In the genomic region with DNA sequence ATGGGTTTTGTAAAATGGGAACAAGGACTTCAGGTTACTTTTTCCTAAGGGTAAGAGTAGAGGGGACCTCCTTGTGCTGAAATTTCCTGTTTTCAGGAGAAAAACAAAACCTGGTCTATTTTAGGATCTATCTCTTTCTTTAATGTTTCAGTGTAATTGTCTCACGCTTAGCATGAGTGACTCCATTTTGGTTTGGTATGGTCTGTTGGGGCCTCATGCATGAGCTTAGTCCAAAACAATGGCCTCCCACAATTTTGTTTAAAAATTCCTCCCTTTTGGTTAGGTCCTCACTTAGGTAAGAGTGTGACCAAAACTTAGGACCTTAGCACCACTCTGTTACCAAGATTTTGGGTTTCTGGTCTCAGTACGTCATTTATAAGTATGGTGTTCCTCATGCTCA, we compare ENCODE assay signal across 7 cellular contexts.
"Had no signal": no experiment of that assay in that cellular context is flagged by ENCODE, and none has a peak within 500 bp of the region (broad histone marks: within the 10 kb centered on the region; RNA-seq: fewer than 3 reads in every experiment).

No MANE protein-coding gene starts in this region.

- FAIRE-seq: G401.6, GM12891, GM12892, GM18507, GM19239 had no signal

- DNase-seq: GDM1, GF-D8 had no signal
